8 cellular contexts compared by ENCODE assay signal in genomic region chr3:170221924-170222646, GRCh38. TPM values are rescaled to one million over a fixed set of nuclear protein-coding genes. Genes with fewer than 3 reads are reported as not detected.
DNase-seq lines count a peak whose midpoint lies in the region; ATAC-seq, FAIRE-seq and TF ChIP-seq lines count a peak whose summit lies in the region.

Gene PRKCI (plus strand): TSS chr3:170222424. CDS start chr3:170222670, 246 bp downstream.

- H2AFZ ChIP-seq in ACC112 (ENCODE audit: low read length, unreplicated experiment) = peak within 1 kb of the TSS; percentile 65

- TF ChIP-seq CTCF in WI38 (IDR thresholded peaks at IDR 0.05; ENCODE audit: low read depth, low read length) (no peak), bronchial epithelial cell (IDR thresholded peaks at IDR 0.05; ENCODE audit: insufficient read depth, low read length, severe bottlenecking) (no peak)

- DNase-seq in NCI-H2196 treated with DMSO at 0.1 percent for 48 hours (lab: John Stamatoyannopoulos, UW; ENCODE audit: unreplicated experiment) (peak; percentile 97), bronchial epithelial cell (ENCODE audit: low read depth) (peak; percentile 89), iPS-NIHi11 (ENCODE audit: low spot score) (peak; percentile 98), small intestine (peak; percentile 97)

- H3K4me3 ChIP-seq in ACC112 (ENCODE audit: low read depth, low read length) (peak within 1 kb of the TSS; percentile 87), WI38 (ENCODE audit: low read depth, low read length) (peak within 1 kb of the TSS; percentile 89), bronchial epithelial cell (ENCODE audit: low read depth, low read length) (peak within 1 kb of the TSS; percentile 90), small intestine (ENCODE audit: low read depth in 1 of 2, low read length in 2 of 2) (peak within 1 kb of the TSS; percentile 84 to 93)

- H3K4me1 ChIP-seq in ACC112 (ENCODE audit: control insufficient read depth, insufficient read depth, low read length, unreplicated experiment) = peaks cover 9% of the 10 kb centered on the region
- H3K4me1 ChIP-seq in small intestine (ENCODE audit: control insufficient read depth in 2 of 2, insufficient read depth in 1 of 2, low read depth in 1 of 2, low read length in 1 of 2) = no peaks in the 10 kb centered on the region

- H3K9me3 ChIP-seq in small intestine (ENCODE audit: control insufficient read depth, low read depth) = no peaks in the 10 kb centered on the region

- ATAC-seq in GM18868 (IDR thresholded peaks at IDR 0.05; ENCODE audit: unreplicated experiment) = peak; percentile 97
- ATAC-seq in HG03108 (IDR thresholded peaks at IDR 0.05; ENCODE audit: unreplicated experiment) = peak; percentile 98

- FAIRE-seq in bronchial epithelial cell (lab: Jason Lieb, UNC) (no peak), small intestine (lab: Jason Lieb, UNC) (no peak)

- WGBS in small intestine, 3 donors = 0% methylated on average over 54 to 60 of the region's 60 CpGs

- peaks cover 34% of the 10 kb centered on the region for H3K79me2 ChIP-seq in ACC112 (ENCODE audit: control insufficient read depth, insufficient read depth, low read length, unreplicated experiment)

- no peaks in the 10 kb centered on the region for H3K36me3 ChIP-seq in ACC112 (ENCODE audit: insufficient read depth, low read length)
- no peaks in the 10 kb centered on the region for H3K36me3 ChIP-seq in bronchial epithelial cell (ENCODE audit: control insufficient read depth, insufficient read depth, low read length)
- H3K36me3 ChIP-seq in small intestine (ENCODE audit: control insufficient read depth in 2 of 2, insufficient read depth in 2 of 2, low read length in 2 of 2) = no peaks in the 10 kb centered on the region

- H3K27me3 ChIP-seq in ACC112 (ENCODE audit: insufficient read depth, low read length) = no peaks in the 10 kb centered on the region
- H3K27me3 ChIP-seq in bronchial epithelial cell (ENCODE audit: control insufficient read depth, insufficient read depth, low read length) = no peaks in the 10 kb centered on the region
- no peaks in the 10 kb centered on the region for H3K27me3 ChIP-seq in small intestine (ENCODE audit: control insufficient read depth in 2 of 2, insufficient read depth in 2 of 2, low read length in 2 of 2)

- H3K27ac ChIP-seq in ACC112 (ENCODE audit: low read depth, low read length) = peak within 1 kb of the TSS; percentile 79
- H3K27ac ChIP-seq in small intestine (ENCODE audit: low read depth in 1 of 2, low read length in 1 of 2) = peak within 1 kb of the TSS; percentile 72 to 89

RNA-seq across cellular contexts. Expression of gene PRKCI, which starts in this region (rescaled TPM):
- 58.7 and 81.8 TPM in 2 replicates for total RNA-seq in bronchial epithelial cell
- 10 to 100 TPM; 13.2 to 15.6 (median 13.9) TPM for polyA plus RNA-seq in small intestine

Comparison
In these comparisons a context has a peak if more than half of its experiments do, and no peak if none do; other contexts are left out.
1. Peak in every context shown above with its lines: DNase-seq, ATAC-seq, H3K4me3 ChIP-seq and H3K27ac ChIP-seq.